ENCODE assay signal across 8 cellular contexts in the genomic region with DNA sequence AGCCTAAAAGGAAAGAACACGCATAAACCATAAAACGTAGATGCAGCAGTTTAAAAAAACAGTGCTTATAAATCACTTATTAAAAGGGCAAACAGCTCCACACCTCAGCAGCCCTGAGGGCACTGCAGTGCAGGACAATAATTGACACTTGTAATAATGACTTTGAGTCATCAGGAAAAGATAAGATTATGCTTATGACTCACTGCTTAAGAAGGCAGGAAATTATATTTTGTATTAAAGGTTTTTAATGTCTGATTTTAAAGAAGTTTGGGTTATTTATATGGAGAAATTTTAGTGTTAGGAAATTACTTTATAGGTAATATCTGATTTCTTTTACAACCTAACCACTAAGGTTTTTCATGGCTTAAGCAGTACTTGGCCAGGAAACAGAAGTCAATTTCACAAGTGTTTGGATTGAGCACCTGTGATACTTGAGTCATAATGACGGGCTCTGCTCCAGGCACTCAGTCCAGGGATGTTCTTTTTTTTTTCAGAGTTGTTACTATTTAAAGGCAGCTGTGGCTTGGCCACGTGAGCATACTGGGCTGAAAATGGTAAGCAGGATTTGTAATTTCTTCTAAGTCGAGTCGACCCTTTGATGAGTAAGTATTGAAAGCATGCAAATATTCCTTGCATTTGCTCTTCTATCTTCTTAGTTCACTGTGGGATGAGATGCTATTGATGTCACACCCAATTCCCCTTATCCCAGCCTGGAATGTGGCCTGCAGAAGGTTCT. TPM values are rescaled to one million over a fixed set of nuclear protein-coding genes. Genes with fewer than 3 reads are reported as not detected.
A peak's percentile ranks its signal among the peaks of the same experiment; 100 is the strongest.
DNase-seq lines count a peak whose midpoint lies in the region; ATAC-seq and TF ChIP-seq lines count a peak whose summit lies in the region.

No MANE protein-coding gene starts in this region.

- H3K4me3 ChIP-seq in right atrium auricular region (no peak overlapping the region), uterus (no peak overlapping the region)

- DNase-seq in Right ventricle myocardium superior: no peak
- DNase-seq in right atrium auricular region (ENCODE audit: low spot score): no peak
- peak; percentile 32 for DNase-seq in inferior parietal cortex (ENCODE audit: extremely low spot score)
- peak; percentile 78 to 90 for DNase-seq in uterus

- TF ChIP-seq CTCF in right atrium auricular region (IDR thresholded peaks at IDR 0.05): no peak
- no peak for TF ChIP-seq CTCF in uterus (IDR thresholded peaks at IDR 0.05)

- TF ChIP-seq POLR2A in uterus (IDR thresholded peaks at IDR 0.05): no peak

- H3K27me3 ChIP-seq in right atrium auricular region (no peaks in the 10 kb centered on the region), uterus (no peaks in the 10 kb centered on the region)

- H3K9me3 ChIP-seq in right atrium auricular region: no peaks in the 10 kb centered on the region
- H3K9me3 ChIP-seq in uterus: no peaks in the 10 kb centered on the region

- intact Hi-C loops in Right ventricle myocardium superior (cut with DNase I): no loop called here
- intact Hi-C loops in uterus (cut with DNase I; ENCODE audit: low total_unique reads): no loop called here

- no peaks in the 10 kb centered on the region for H3K36me3 ChIP-seq in right atrium auricular region
- H3K36me3 ChIP-seq in uterus: no peaks in the 10 kb centered on the region

- peaks cover 0 to 19% of the 10 kb centered on the region in 2 donors for H3K4me1 ChIP-seq in right atrium auricular region
- peaks cover 7 to 21% of the 10 kb centered on the region in 2 donors for H3K4me1 ChIP-seq in uterus

- ATAC-seq in Right ventricle myocardium superior (ENCODE audit: poor library complexity) (peak; percentile 80), SK-N-SH treated with all-trans-retinoic acid at 6 μM for 48 hours (peak; percentile 91), HG03439 (IDR thresholded peaks at IDR 0.05; ENCODE audit: unreplicated experiment) (no peak), GM19023 (IDR thresholded peaks at IDR 0.05; ENCODE audit: unreplicated experiment) (no peak), HG03025 (IDR thresholded peaks at IDR 0.05; ENCODE audit: low FRiP score, unreplicated experiment) (no peak)

- H3K27ac ChIP-seq in right atrium auricular region (no peak overlapping the region), uterus (peak overlapping the region; percentile 82 to 94)

TF ChIP-seq in SK-N-SH treated with all-trans-retinoic acid at 6 μM for 48 hours, 23 proteins besides CTCF, POLR2A, EP300 and RAD21:
- TF ChIP-seq ZFP3 (CRISPR knock-in tag; IDR thresholded peaks at IDR 0.05) (no peak), ISL1 (CRISPR knock-in tag; IDR thresholded peaks at IDR 0.05) (peak; percentile 61)
TF ChIP-seq in SK-N-SH treated with all-trans-retinoic acid at 6 μM for 48 hours: peak in this region for 1.

RNA-seq across cellular contexts. Expression of a gene that starts 21.6 kb away (rescaled TPM):
- total RNA-seq in Right ventricle myocardium superior (not detected), right atrium auricular region (not detected), uterus (1 to 10 TPM in 1 of 4 donors, not detected in 3; 2.6 TPM)

RNA-seq across cellular contexts. Expression of a gene that starts 24.0 kb away (rescaled TPM):
- 7.2 TPM for total RNA-seq in Right ventricle myocardium superior
- 1 to 10 TPM; 8.3 to 8.9 TPM for total RNA-seq in right atrium auricular region
- total RNA-seq in uterus: 10 to 100 TPM; 13.8 to 44.5 (median 21.0) TPM

Comparison
In these comparisons a context has a peak if more than half of its experiments do, and no peak if none do; other contexts are left out.
1. ATAC-seq: peak in Right ventricle myocardium superior (single experiment) and SK-N-SH treated with all-trans-retinoic acid at 6 μM for 48 hours (single experiment); none in HG03439 (single experiment), GM19023 (single experiment) and HG03025 (single experiment).
2. DNase-seq: peak in inferior parietal cortex (single experiment) and uterus (2 of 2); none in Right ventricle myocardium superior (single experiment) and right atrium auricular region (single experiment).
3. H3K27ac ChIP-seq: peak in uterus (2 of 2); none in right atrium auricular region (0 of 2).